ENCODE assay signal across 15 cellular contexts in the genomic region with DNA sequence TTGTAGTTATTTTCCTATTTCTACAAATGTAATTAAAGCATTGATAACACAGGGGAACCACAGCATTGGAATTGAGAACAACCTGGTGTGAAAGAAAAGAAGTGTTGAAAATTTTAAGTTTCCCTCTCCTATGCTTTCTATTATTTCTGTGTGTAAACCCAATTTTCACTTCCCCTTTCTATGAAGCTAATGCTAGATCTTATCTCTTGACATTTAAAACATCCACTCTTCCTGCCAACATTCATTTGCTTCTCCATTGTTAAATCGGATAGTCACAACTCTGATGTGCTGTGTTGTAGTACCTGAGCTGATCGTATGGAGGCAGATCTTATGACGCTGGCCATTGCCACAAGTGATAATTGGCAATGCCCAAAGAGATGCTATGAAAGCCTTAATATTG.
A peak's percentile ranks its signal among the peaks of the same experiment; 100 is the strongest.
DNase-seq lines count a peak whose midpoint lies in the region; ATAC-seq, FAIRE-seq and TF ChIP-seq lines count a peak whose summit lies in the region.
"Had no signal": no experiment of that assay in that cellular context is flagged by ENCODE, and none has a peak within 500 bp of the region (broad histone marks: within the 10 kb centered on the region; RNA-seq: fewer than 3 reads in every experiment).

No MANE protein-coding gene starts in this region.

- H3K27me3 Mint-ChIP-seq in GM23338 (ENCODE audit: insufficient read depth, low read depth, poor library complexity), result no peaks in the 10 kb centered on the region
- H3K27me3 Mint-ChIP-seq in astrocyte (ENCODE audit: low read depth, unreplicated experiment), result no peaks in the 10 kb centered on the region
- peaks cover 14% of the 10 kb centered on the region for H3K27me3 Mint-ChIP-seq in activated T-helper 17 cell treated with anti-CD3 and anti-CD28 coated beads, Interleukin-2, amount 50 U/mL, for 72 hours

- TF ChIP-seq CTCF in GM23338 (conservative IDR thresholded peaks at IDR 0.05; ENCODE audit: low read depth in 2 of 2) (no peak), astrocyte (IDR thresholded peaks at IDR 0.05; ENCODE audit: insufficient read depth, low read depth, low read length) (no peak)

- H3K27me3 ChIP-seq in GM23338 (ENCODE audit: insufficient read depth), result no peaks in the 10 kb centered on the region
- H3K27me3 ChIP-seq in astrocyte (ENCODE audit: insufficient read depth, low read length), result no peaks in the 10 kb centered on the region
- no peaks in the 10 kb centered on the region; the same call in 1 of the 2 replicates for H3K27me3 ChIP-seq in HAP-1 (ENCODE audit: low read depth)
- H3K27me3 ChIP-seq: BLaER1 treated with 17β-estradiol and CSF1 and Interleukin-3, amounts not matched to agents 10 nM and 100 nM had no signal

- H3K4me3 ChIP-seq in GM23338 (no peak overlapping the region), astrocyte (ENCODE audit: insufficient read depth, low read depth, low read length) (no peak overlapping the region), HAP-1 (no peak overlapping the region)
- H3K4me3 ChIP-seq: BLaER1 treated with 17β-estradiol and CSF1 and Interleukin-3, amounts not matched to agents 10 nM and 100 nM had no signal

- H3K36me3 ChIP-seq in GM23338 (ENCODE audit: insufficient read depth) (no peaks in the 10 kb centered on the region), astrocyte (ENCODE audit: insufficient read depth, low read length) (no peaks in the 10 kb centered on the region), HAP-1 (replicated peaks) (no peaks in the 10 kb centered on the region)
- H3K36me3 ChIP-seq: BLaER1 treated with 17β-estradiol and CSF1 and Interleukin-3, amounts not matched to agents 10 nM and 100 nM had no signal

- H3K4me3 Mint-ChIP-seq in GM23338 (no peak overlapping the region), astrocyte (ENCODE audit: unreplicated experiment) (no peak overlapping the region)
- no peak overlapping the region for H3K4me3 Mint-ChIP-seq in activated T-helper 17 cell treated with anti-CD3 and anti-CD28 coated beads, Interleukin-2, amount 50 U/mL, for 72 hours

- H3K79me2 ChIP-seq in GM23338 (replicated peaks; ENCODE audit: insufficient read depth) (no peaks in the 10 kb centered on the region), astrocyte (ENCODE audit: insufficient read depth, low read length) (no peaks in the 10 kb centered on the region)

- no peak for FAIRE-seq in astrocyte (lab: Jason Lieb, UNC)
- FAIRE-seq in RCC 7860 (lab: Jason Lieb, UNC), result no peak
- FAIRE-seq: bronchial epithelial cell had no signal

- H3K4me2 ChIP-seq in GM23338 (no peak overlapping the region), astrocyte (ENCODE audit: low read length) (no peak overlapping the region)

- H4K20me1 ChIP-seq in GM23338 (replicated peaks; ENCODE audit: insufficient read depth) (no peaks in the 10 kb centered on the region), astrocyte (ENCODE audit: insufficient read depth, low read length) (no peaks in the 10 kb centered on the region)
- H4K20me1 ChIP-seq: BLaER1 treated with 17β-estradiol and CSF1 and Interleukin-3, amounts not matched to agents 10 nM and 100 nM had no signal

- H3K27ac ChIP-seq in GM23338 (ENCODE audit: low read depth) (no peak overlapping the region), astrocyte (ENCODE audit: low read depth, low read length) (no peak overlapping the region)
- H3K27ac ChIP-seq: BLaER1 treated with 17β-estradiol and CSF1 and Interleukin-3, amounts not matched to agents 10 nM and 100 nM had no signal

- peaks cover 22% of the 10 kb centered on the region for H3K9me2 ChIP-seq in GM23338 (ENCODE audit: insufficient read depth)

- no peaks in the 10 kb centered on the region for H3K4me1 ChIP-seq in GM23338 (ENCODE audit: insufficient read depth)
- no peaks in the 10 kb centered on the region for H3K4me1 ChIP-seq in astrocyte (ENCODE audit: insufficient read depth, low read length)
- H3K4me1 ChIP-seq in HAP-1, result no peaks in the 10 kb centered on the region

- H3K27ac Mint-ChIP-seq in GM23338 (no peak overlapping the region), astrocyte (ENCODE audit: unreplicated experiment) (no peak overlapping the region)
- no peak overlapping the region for H3K27ac Mint-ChIP-seq in activated T-helper 17 cell treated with anti-CD3 and anti-CD28 coated beads, Interleukin-2, amount 50 U/mL, for 72 hours

- H3K9me3 ChIP-seq in astrocyte (ENCODE audit: insufficient read depth, low read depth, low read length) (no peaks in the 10 kb centered on the region), HAP-1 (no peaks in the 10 kb centered on the region)

- H3K4me1 Mint-ChIP-seq in GM23338, result no peaks in the 10 kb centered on the region
- no peaks in the 10 kb centered on the region for H3K4me1 Mint-ChIP-seq in astrocyte (ENCODE audit: low read depth, unreplicated experiment)
- no peaks in the 10 kb centered on the region for H3K4me1 Mint-ChIP-seq in activated T-helper 17 cell treated with anti-CD3 and anti-CD28 coated beads, Interleukin-2, amount 50 U/mL, for 72 hours

- H3K9me3 Mint-ChIP-seq in GM23338 (no peaks in the 10 kb centered on the region; the same call in 2 of the 3 replicates), astrocyte (ENCODE audit: unreplicated experiment) (peaks cover 3% of the 10 kb centered on the region)
- H3K9me3 Mint-ChIP-seq in activated T-helper 17 cell treated with anti-CD3 and anti-CD28 coated beads, Interleukin-2, amount 50 U/mL, for 72 hours, result peaks cover 6% of the 10 kb centered on the region

- H3F3A ChIP-seq in GM23338 (replicated peaks; ENCODE audit: low read depth), result no peaks in the 10 kb centered on the region

- DNase-seq in GM23338 (ENCODE audit: low spot score), result no peak
- DNase-seq in KBM-7, result peak; percentile 39
- peak; percentile 25 for DNase-seq in astrocyte (ENCODE audit: low read depth)
- no peak for DNase-seq in HAP-1 (ENCODE audit: low spot score in 2 of 2)
- no peak for DNase-seq in RCC 7860 (ENCODE audit: low spot score)
- no peak for DNase-seq in ACHN
- DNase-seq: activated CD4-positive, alpha-beta T cell treated with anti-CD3 and anti-CD28 coated beads, Interleukin-2, amount 50 U/mL, for 4 hours; activated gamma-delta T cell; head of caudate nucleus; left cardiac atrium; NCI-H187 had no signal

- in situ Hi-C loops in KBM-7 (cut with MboI; ENCODE audit: low pct_unique_long_range_greater_than_20kb, low sequenced_read_pairs), result no loop called here
- in situ Hi-C loops in HAP-1 (cut with MboI; ENCODE audit: low sequenced_read_pairs), result no loop called here
- in situ Hi-C loops in ACHN (cut with HindIII; ENCODE audit: low pct_ligation_motif_present, low pct_unique_long_range_greater_than_20kb, low sequenced_read_pairs), result no loop called here

- H3K36me3 Mint-ChIP-seq in GM23338 (ENCODE audit: low read depth) (no peaks in the 10 kb centered on the region), astrocyte (ENCODE audit: low read depth, unreplicated experiment) (no peaks in the 10 kb centered on the region)
- no peaks in the 10 kb centered on the region for H3K36me3 Mint-ChIP-seq in activated T-helper 17 cell treated with anti-CD3 and anti-CD28 coated beads, Interleukin-2, amount 50 U/mL, for 72 hours (ENCODE audit: low read depth)

- H2AFZ ChIP-seq in GM23338 (peak overlapping the region; percentile 30; the same call in 1 of the 2 replicates), astrocyte (ENCODE audit: low read depth, low read length) (no peak overlapping the region)

- ATAC-seq in GM18907 (IDR thresholded peaks at IDR 0.05; ENCODE audit: unreplicated experiment), result peak; percentile 77
- ATAC-seq in GM23338, result no peak
- no peak for ATAC-seq in activated T-helper 17 cell treated with anti-CD3 and anti-CD28 coated beads, Interleukin-2, amount 50 U/mL, for 72 hours (replicated peaks)

- no peak overlapping the region for H3K9ac ChIP-seq in astrocyte (ENCODE audit: low read length)
- H3K9ac ChIP-seq: BLaER1 treated with 17β-estradiol and CSF1 and Interleukin-3, amounts not matched to agents 10 nM and 100 nM had no signal

Comparison
In these comparisons a context has a peak if more than half of its experiments do, and no peak if none do; other contexts are left out.
1. DNase-seq: peak in KBM-7 (single experiment) and astrocyte (single experiment); none in GM23338 (single experiment), HAP-1 (0 of 2), RCC 7860 (single experiment) and ACHN (single experiment).